Comparison of ENCODE assay signal across 11 cellular contexts in the genomic region with DNA sequence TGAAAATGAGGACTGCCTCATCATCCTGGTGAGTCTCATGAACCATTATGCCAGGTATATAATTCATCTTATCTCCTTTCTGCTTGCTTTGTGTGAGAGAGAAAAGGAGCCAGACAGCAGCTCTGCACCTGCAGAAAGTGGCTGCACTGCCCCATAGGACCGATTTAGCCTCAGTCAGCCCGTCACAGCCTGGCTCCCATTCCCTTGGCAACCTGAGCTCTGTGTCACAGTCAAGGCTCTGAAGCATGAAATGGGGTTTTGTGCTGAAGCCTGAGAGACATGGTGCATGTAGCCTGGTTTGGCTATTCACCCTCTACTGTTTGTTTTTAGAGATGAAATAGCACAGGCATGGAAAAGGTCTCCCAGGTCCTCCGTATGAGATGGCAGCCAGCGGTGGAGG.
DNase-seq lines count a peak whose midpoint lies in the region; ATAC-seq lines count a peak whose summit lies in the region.
"Had no signal": no experiment of that assay in that cellular context is flagged by ENCODE, and none has a peak within 500 bp of the region (broad histone marks: within the 10 kb centered on the region; RNA-seq: fewer than 3 reads in every experiment).

No MANE protein-coding gene starts in this region.

- peak; percentile 46 for ATAC-seq in HG03025 (IDR thresholded peaks at IDR 0.05; ENCODE audit: low FRiP score, unreplicated experiment)
- ATAC-seq: esophagus mucosa; natural killer cell treated with Interleukin-12 subunit alpha and Interleukin-12 subunit beta and Interleukin-15 and Interleukin-18, amount 100 ng/mL, for 72 hours had no signal

- peak; percentile 76 for DNase-seq in DMS53 (lab: John Stamatoyannopoulos, UW)
- no peak for DNase-seq in DMS53 treated with DMSO at 0.1 percent for 48 hours (lab: John Stamatoyannopoulos, UW; ENCODE audit: unreplicated experiment)
- DNase-seq in NCI-H2196 treated with DMSO at 0.1 percent for 48 hours (lab: John Stamatoyannopoulos, UW; ENCODE audit: unreplicated experiment), result peak; percentile 21
- DNase-seq in posterior cingulate gyrus, result peak in 6 of 10 donors; percentile 5 to 71 (median 25)
- no peak for DNase-seq in stimulated activated CD4-positive, alpha-beta T cell treated with anti-CD3 and anti-CD28 coated beads, Interleukin-1b, Interleukin-23, amount 100 ng/mL, for 48 hours
- DNase-seq in cerebellar nuclear complex (lab: John Stamatoyannopoulos, UW), result no peak
- DNase-seq in C1 segment of cervical spinal cord (lab: John Stamatoyannopoulos, UW), result no peak
- DNase-seq: activated CD4-positive, alpha-beta T cell treated with anti-CD3 and anti-CD28 coated beads, Interleukin-2, amount 10 ng/mL, durations not matched to agents 24 days and 14 days had no signal

- intact Hi-C loops in posterior cingulate gyrus (cut with DNase I), result no loop called here

Comparison
In these comparisons a context has a peak if more than half of its experiments do, and no peak if none do; other contexts are left out.
1. DNase-seq: peak in DMS53 (single experiment), NCI-H2196 treated with DMSO at 0.1 percent for 48 hours (single experiment) and posterior cingulate gyrus (6 of 10); none in DMS53 treated with DMSO at 0.1 percent for 48 hours (single experiment), stimulated activated CD4-positive, alpha-beta T cell treated with anti-CD3 and anti-CD28 coated beads, Interleukin-1b, Interleukin-23, amount 100 ng/mL, for 48 hours (single experiment), cerebellar nuclear complex (0 of 2) and C1 segment of cervical spinal cord (0 of 14).